10 cellular contexts compared by ENCODE assay signal in genomic region chr4:163191999-163192398, GRCh38. TPM values are rescaled to one million over a fixed set of nuclear protein-coding genes. Genes with fewer than 3 reads are reported as not detected.
DNase-seq lines count a peak whose midpoint lies in the region; ATAC-seq and TF ChIP-seq lines count a peak whose summit lies in the region.
"Had no signal": no experiment of that assay in that cellular context is flagged by ENCODE, and none has a peak within 500 bp of the region (broad histone marks: within the 10 kb centered on the region; RNA-seq: fewer than 3 reads in every experiment).

No MANE protein-coding gene starts in this region.

- no peaks in the 10 kb centered on the region for H3K4me1 ChIP-seq in endodermal cell (ENCODE audit: control insufficient read depth, insufficient read depth, low read length)
- H3K4me1 ChIP-seq: lower lobe of right lung had no signal

- WGBS in endodermal cell (ENCODE audit: insufficient coverage in 1 of 2, insufficient read length in 1 of 2), 2 experiments: 50 to 88% methylated on average over 1 to 3 of the region's 3 CpGs

- peaks cover 5% of the 10 kb centered on the region for H3K4me1 Mint-ChIP-seq in endodermal cell

- peaks cover 7% of the 10 kb centered on the region for H3K36me3 Mint-ChIP-seq in endodermal cell (ENCODE audit: low read depth)

- H3K4me3 ChIP-seq in NB4 (ENCODE audit: low read depth, low read length): no peak overlapping the region
- H3K4me3 ChIP-seq in endodermal cell (ENCODE audit: low read length): peak overlapping the region; percentile 33
- H3K4me3 ChIP-seq: lower lobe of right lung had no signal

- H3K4me3 Mint-ChIP-seq in endodermal cell: no peak overlapping the region

- H3K27me3 ChIP-seq in endodermal cell (ENCODE audit: control insufficient read depth, insufficient read depth, low read length, poor library complexity, severe bottlenecking): no peaks in the 10 kb centered on the region

- TF ChIP-seq CTCF in 22Rv1 (IDR thresholded peaks at IDR 0.05) (peak; percentile 49), NB4 (IDR thresholded peaks at IDR 0.05; ENCODE audit: low read depth, low read length) (peak; percentile 9), endodermal cell (conservative IDR thresholded peaks at IDR 0.05) (peak; percentile 66)

- no peak overlapping the region for H3K9ac ChIP-seq in endodermal cell (ENCODE audit: extremely low read depth, low read length, poor library complexity, severe bottlenecking)

- H3K27me3 Mint-ChIP-seq in endodermal cell (ENCODE audit: insufficient read depth): peaks cover 2% of the 10 kb centered on the region

- H3K36me3 ChIP-seq in endodermal cell (ENCODE audit: control insufficient read depth, insufficient read depth, low read length): no peaks in the 10 kb centered on the region
- H3K36me3 ChIP-seq: lower lobe of right lung had no signal

- H3K9me3 Mint-ChIP-seq in endodermal cell: peaks cover 51% of the 10 kb centered on the region

- H3K27ac Mint-ChIP-seq in endodermal cell: no peak overlapping the region

- DNase-seq in EL: peak; percentile 6
- DNase-seq in NB4 (ENCODE audit: low read depth): peak; percentile 12
- DNase-seq in endodermal cell: no peak
- DNase-seq in NCI-H510A (lab: John Stamatoyannopoulos, UW): no peak
- DNase-seq in T-helper 2 cell: no peak
- DNase-seq: lower lobe of right lung, T-helper 1 cell had no signal

- peaks cover 58% of the 10 kb centered on the region for H3K9me3 ChIP-seq in endodermal cell (ENCODE audit: control insufficient read depth, low read length)

- H3K27ac ChIP-seq in 22Rv1: no peak overlapping the region
- H3K27ac ChIP-seq in endodermal cell (ENCODE audit: low read depth, low read length): no peak overlapping the region
- H3K27ac ChIP-seq: lower lobe of right lung had no signal

- no peak for TF ChIP-seq POLR2A in NB4 (IDR thresholded peaks at IDR 0.05; ENCODE audit: extremely low read depth, insufficient read length)

- ATAC-seq in HG03108 (IDR thresholded peaks at IDR 0.05; ENCODE audit: unreplicated experiment) (no peak), GM18909 (IDR thresholded peaks at IDR 0.05; ENCODE audit: poor library complexity, unreplicated experiment) (no peak)
- ATAC-seq: lower lobe of right lung had no signal

RNA-seq across cellular contexts. Expression of gene NAF1, which starts 25.3 kb away (rescaled TPM):
- total RNA-seq in endodermal cell: 10 to 100 TPM; 31.0 to 37.6 TPM
- 27.3 TPM for polyA plus RNA-seq in endodermal cell (2013, experiment 1 of 2)
- 24.6 TPM for polyA plus RNA-seq in endodermal cell (2013, experiment 2 of 2)

Comparison
In these comparisons a context has a peak if more than half of its experiments do, and no peak if none do; other contexts are left out.
1. CTCF ChIP-seq: peak in every context shown above with its lines; median percentile 66 in endodermal cell; 49 in 22Rv1; 9 in NB4.
2. DNase-seq: peak in EL (single experiment) and NB4 (single experiment); none in endodermal cell (single experiment), NCI-H510A (single experiment) and T-helper 2 cell (0 of 5).